In the genomic region with DNA sequence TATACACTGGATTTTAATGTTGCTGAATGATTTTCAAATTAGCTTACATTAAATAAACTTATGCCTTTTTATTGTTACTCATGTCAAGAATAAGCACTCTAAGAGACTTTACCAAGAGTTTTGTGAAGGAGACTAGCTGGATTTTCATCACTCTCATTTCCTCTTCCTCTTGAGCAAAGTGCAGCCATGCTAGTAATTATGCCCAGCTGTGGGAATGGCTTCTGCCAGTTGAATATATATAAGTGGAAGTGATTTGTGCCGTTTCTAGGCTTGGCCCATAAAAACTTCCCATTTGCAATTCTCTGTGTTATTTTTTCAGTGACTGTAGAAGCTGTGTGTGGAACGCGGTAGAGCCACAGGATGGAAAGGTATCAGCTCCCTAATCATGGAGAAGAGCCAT, we compare ENCODE assay signal across 1 cellular context.
TF ChIP-seq lines count a peak whose summit lies in the region.

No MANE protein-coding gene starts in this region.

TF ChIP-seq in SK-N-SH, 30 proteins besides CTCF, POLR2A, EP300 and RAD21 (continued from another document):
- TF ChIP-seq, protein P1, sequence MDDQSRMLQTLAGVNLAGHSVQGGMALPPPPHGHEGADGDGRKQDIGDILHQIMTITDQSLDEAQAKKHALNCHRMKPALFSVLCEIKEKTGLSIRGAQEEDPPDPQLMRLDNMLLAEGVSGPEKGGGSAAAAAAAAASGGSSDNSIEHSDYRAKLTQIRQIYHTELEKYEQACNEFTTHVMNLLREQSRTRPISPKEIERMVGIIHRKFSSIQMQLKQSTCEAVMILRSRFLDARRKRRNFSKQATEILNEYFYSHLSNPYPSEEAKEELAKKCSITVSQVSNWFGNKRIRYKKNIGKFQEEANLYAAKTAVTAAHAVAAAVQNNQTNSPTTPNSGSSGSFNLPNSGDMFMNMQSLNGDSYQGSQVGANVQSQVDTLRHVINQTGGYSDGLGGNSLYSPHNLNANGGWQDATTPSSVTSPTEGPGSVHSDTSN (IDR thresholded peaks at IDR 0.05), result no peak
- TF ChIP-seq, protein P2, sequence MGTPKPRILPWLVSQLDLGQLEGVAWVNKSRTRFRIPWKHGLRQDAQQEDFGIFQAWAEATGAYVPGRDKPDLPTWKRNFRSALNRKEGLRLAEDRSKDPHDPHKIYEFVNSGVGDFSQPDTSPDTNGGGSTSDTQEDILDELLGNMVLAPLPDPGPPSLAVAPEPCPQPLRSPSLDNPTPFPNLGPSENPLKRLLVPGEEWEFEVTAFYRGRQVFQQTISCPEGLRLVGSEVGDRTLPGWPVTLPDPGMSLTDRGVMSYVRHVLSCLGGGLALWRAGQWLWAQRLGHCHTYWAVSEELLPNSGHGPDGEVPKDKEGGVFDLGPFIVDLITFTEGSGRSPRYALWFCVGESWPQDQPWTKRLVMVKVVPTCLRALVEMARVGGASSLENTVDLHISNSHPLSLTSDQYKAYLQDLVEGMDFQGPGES (IDR thresholded peaks at IDR 0.05; ENCODE audit: low read depth, low read length), result no peak
- TF ChIP-seq JUND (IDR thresholded peaks at IDR 0.05) (no peak), MXI1 (IDR thresholded peaks at IDR 0.05; ENCODE audit: low read depth, low read length) (no peak), FOSL2 (IDR thresholded peaks at IDR 0.05; ENCODE audit: borderline replicate concordance, low read depth) (no peak), TCF12 (IDR thresholded peaks at IDR 0.05) (no peak), RFX5 (IDR thresholded peaks at IDR 0.05; ENCODE audit: low read length) (no peak), TAF1 (IDR thresholded peaks at IDR 0.05; ENCODE audit: borderline replicate concordance, low read depth, low read length) (no peak)
- TF ChIP-seq, protein P3, sequence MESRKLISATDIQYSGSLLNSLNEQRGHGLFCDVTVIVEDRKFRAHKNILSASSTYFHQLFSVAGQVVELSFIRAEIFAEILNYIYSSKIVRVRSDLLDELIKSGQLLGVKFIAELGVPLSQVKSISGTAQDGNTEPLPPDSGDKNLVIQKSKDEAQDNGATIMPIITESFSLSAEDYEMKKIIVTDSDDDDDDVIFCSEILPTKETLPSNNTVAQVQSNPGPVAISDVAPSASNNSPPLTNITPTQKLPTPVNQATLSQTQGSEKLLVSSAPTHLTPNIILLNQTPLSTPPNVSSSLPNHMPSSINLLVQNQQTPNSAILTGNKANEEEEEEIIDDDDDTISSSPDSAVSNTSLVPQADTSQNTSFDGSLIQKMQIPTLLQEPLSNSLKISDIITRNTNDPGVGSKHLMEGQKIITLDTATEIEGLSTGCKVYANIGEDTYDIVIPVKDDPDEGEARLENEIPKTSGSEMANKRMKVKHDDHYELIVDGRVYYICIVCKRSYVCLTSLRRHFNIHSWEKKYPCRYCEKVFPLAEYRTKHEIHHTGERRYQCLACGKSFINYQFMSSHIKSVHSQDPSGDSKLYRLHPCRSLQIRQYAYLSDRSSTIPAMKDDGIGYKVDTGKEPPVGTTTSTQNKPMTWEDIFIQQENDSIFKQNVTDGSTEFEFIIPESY (IDR thresholded peaks at IDR 0.05; ENCODE audit: borderline replicate concordance, low read depth), result no peak
- TF ChIP-seq, protein P4, sequence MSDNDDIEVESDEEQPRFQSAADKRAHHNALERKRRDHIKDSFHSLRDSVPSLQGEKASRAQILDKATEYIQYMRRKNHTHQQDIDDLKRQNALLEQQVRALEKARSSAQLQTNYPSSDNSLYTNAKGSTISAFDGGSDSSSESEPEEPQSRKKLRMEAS (IDR thresholded peaks at IDR 0.05; ENCODE audit: low read depth), result no peak
